ENCODE assay signal across 13 cellular contexts in genomic region chr10:20694296-20694695, GRCh38.
DNase-seq lines count a peak whose midpoint lies in the region; TF ChIP-seq lines count a peak whose summit lies in the region.
"Had no signal": no experiment of that assay in that cellular context is flagged by ENCODE, and none has a peak within 500 bp of the region (broad histone marks: within the 10 kb centered on the region; RNA-seq: fewer than 3 reads in every experiment).

No MANE protein-coding gene starts in this region.

- no peaks in the 10 kb centered on the region for H3K36me3 Mint-ChIP-seq in endodermal cell (ENCODE audit: low read depth)
- H3K36me3 Mint-ChIP-seq: CD4-positive, alpha-beta memory T cell had no signal

- DNase-seq in endodermal cell (no peak), nucleus accumbens (lab: John Stamatoyannopoulos, UW) (no peak), NOMO-1 treated with DMSO at 0.1 percent for 48 hours (lab: John Stamatoyannopoulos, UW; ENCODE audit: unreplicated experiment) (no peak), inferior parietal cortex (ENCODE audit: extremely low spot score) (no peak)
- DNase-seq in activated CD4-positive, alpha-beta T cell treated with anti-CD3 and anti-CD28 coated beads, Interleukin-2, amount 50 U/mL, for 1 hour, result no peak
- DNase-seq: BE2C; CD4-positive, alpha-beta memory T cell; DMS79; IMR-90 had no signal

- H3K27ac ChIP-seq in HUES6 (ENCODE audit: low read depth, low read length) (0 out of 2 replicates have a peak overlapping the region, but pooled peaks have one; percentile 14), endodermal cell (ENCODE audit: low read depth, low read length) (no peak overlapping the region), mesodermal cell (ENCODE audit: low read depth, low read length, severe bottlenecking) (peak overlapping the region; percentile 36)
- H3K27ac ChIP-seq: C4-2B, HL-60 had no signal

- H3K27me3 Mint-ChIP-seq in endodermal cell (ENCODE audit: insufficient read depth), result no peaks in the 10 kb centered on the region
- H3K27me3 Mint-ChIP-seq: CD4-positive, alpha-beta memory T cell had no signal

- H3K36me3 ChIP-seq in HUES6 (ENCODE audit: control insufficient read depth, insufficient read depth, low read length), result no peaks in the 10 kb centered on the region
- no peaks in the 10 kb centered on the region for H3K36me3 ChIP-seq in endodermal cell (ENCODE audit: control insufficient read depth, insufficient read depth, low read length)
- H3K36me3 ChIP-seq in mesodermal cell (ENCODE audit: control insufficient read depth, insufficient read depth, low read length), result no peaks in the 10 kb centered on the region
- H3K36me3 ChIP-seq: BE2C had no signal

- no peak overlapping the region for H3K9ac ChIP-seq in HUES6 (ENCODE audit: low read length)
- H3K9ac ChIP-seq in endodermal cell (ENCODE audit: extremely low read depth, low read length, poor library complexity, severe bottlenecking), result no peak overlapping the region

- no peak overlapping the region for H3K4me3 Mint-ChIP-seq in endodermal cell
- H3K4me3 Mint-ChIP-seq: CD4-positive, alpha-beta memory T cell had no signal

- peaks cover 14% of the 10 kb centered on the region for H3K9me3 Mint-ChIP-seq in endodermal cell

- no peaks in the 10 kb centered on the region for H3K27me3 ChIP-seq in HUES6 (ENCODE audit: control insufficient read depth, insufficient read depth, low read length)
- peaks cover 18% of the 10 kb centered on the region for H3K27me3 ChIP-seq in endodermal cell (ENCODE audit: control insufficient read depth, insufficient read depth, low read length, poor library complexity, severe bottlenecking)
- H3K27me3 ChIP-seq: BE2C had no signal

- H3K4me1 ChIP-seq in HUES6 (ENCODE audit: control insufficient read depth, insufficient read depth, low read length) (peaks cover 24% of the 10 kb centered on the region), endodermal cell (ENCODE audit: control insufficient read depth, insufficient read depth, low read length) (no peaks in the 10 kb centered on the region), mesodermal cell (ENCODE audit: control insufficient read depth, insufficient read depth, low read length, poor library complexity, severe bottlenecking) (peaks cover 7% of the 10 kb centered on the region)
- H3K4me1 ChIP-seq: BE2C had no signal

- H3K4me1 Mint-ChIP-seq in endodermal cell, result peaks cover 34% of the 10 kb centered on the region
- H3K4me1 Mint-ChIP-seq: CD4-positive, alpha-beta memory T cell had no signal

- H3K27ac Mint-ChIP-seq in endodermal cell, result peak overlapping the region; percentile 71
- H3K27ac Mint-ChIP-seq: CD4-positive, alpha-beta memory T cell had no signal

- no peak for TF ChIP-seq CTCF in endodermal cell (conservative IDR thresholded peaks at IDR 0.05)

- H3K4me3 ChIP-seq in HUES6 (ENCODE audit: low read depth, low read length) (no peak overlapping the region), endodermal cell (ENCODE audit: low read length) (no peak overlapping the region), mesodermal cell (ENCODE audit: extremely low read depth, insufficient read depth, low read length, poor library complexity, severe bottlenecking) (no peak overlapping the region)

- no peaks in the 10 kb centered on the region for H3K9me3 ChIP-seq in HUES6 (ENCODE audit: control insufficient read depth, insufficient read depth, low read depth, low read length)
- no peaks in the 10 kb centered on the region for H3K9me3 ChIP-seq in endodermal cell (ENCODE audit: control insufficient read depth, low read length)
- no peaks in the 10 kb centered on the region for H3K9me3 ChIP-seq in mesodermal cell (ENCODE audit: control insufficient read depth, low read length)
- H3K9me3 ChIP-seq: BE2C had no signal
